13 cellular contexts compared by ENCODE assay signal in genomic region chr11:16312242-16312641, GRCh38.
"Had no signal": no experiment of that assay in that cellular context is flagged by ENCODE, and none has a peak within 500 bp of the region (broad histone marks: within the 10 kb centered on the region; RNA-seq: fewer than 3 reads in every experiment).

No MANE protein-coding gene starts in this region.

- ATAC-seq: activated CD8-positive, alpha-beta T cell treated with anti-CD3 and anti-CD28 coated beads for 36 hours; activated T-cell treated with anti-CD3 and anti-CD28 coated beads, Interleukin-2, amount 50 U/mL, for 72 hours; left colon; stimulated activated naive CD8-positive, alpha-beta T cell treated with anti-CD3 and anti-CD28 coated beads, Interleukin-15, amount 100 ng/mL, for 72 hours; WTC11 had no signal

- DNase-seq: activated CD4-positive, alpha-beta T cell treated with anti-CD3 and anti-CD28 coated beads for 4 hours; activated CD8-positive, alpha-beta T cell treated with anti-CD3 and anti-CD28 coated beads for 36 hours; activated gamma-delta T cell treated with Interleukin-2 at 50 U/mL for 16 hours; activated T-cell treated with anti-CD3 and anti-CD28 coated beads, Interleukin-2, amount 50 U/mL, for 72 hours; amniotic stem cell; dorsolateral prefrontal cortex; left colon; sigmoid colon; stimulated activated CD4-positive, alpha-beta T cell treated with anti-CD3 and anti-CD28 coated beads, Interleukin-1b, Interleukin-23, amount 100 ng/mL, for 48 hours; stimulated activated naive CD8-positive, alpha-beta T cell treated with anti-CD3 and anti-CD28 coated beads, Interleukin-15, amount 100 ng/mL, for 72 hours; testis; upper lobe of left lung had no signal
